1 cellular context compared by ENCODE assay signal in the genomic region with DNA sequence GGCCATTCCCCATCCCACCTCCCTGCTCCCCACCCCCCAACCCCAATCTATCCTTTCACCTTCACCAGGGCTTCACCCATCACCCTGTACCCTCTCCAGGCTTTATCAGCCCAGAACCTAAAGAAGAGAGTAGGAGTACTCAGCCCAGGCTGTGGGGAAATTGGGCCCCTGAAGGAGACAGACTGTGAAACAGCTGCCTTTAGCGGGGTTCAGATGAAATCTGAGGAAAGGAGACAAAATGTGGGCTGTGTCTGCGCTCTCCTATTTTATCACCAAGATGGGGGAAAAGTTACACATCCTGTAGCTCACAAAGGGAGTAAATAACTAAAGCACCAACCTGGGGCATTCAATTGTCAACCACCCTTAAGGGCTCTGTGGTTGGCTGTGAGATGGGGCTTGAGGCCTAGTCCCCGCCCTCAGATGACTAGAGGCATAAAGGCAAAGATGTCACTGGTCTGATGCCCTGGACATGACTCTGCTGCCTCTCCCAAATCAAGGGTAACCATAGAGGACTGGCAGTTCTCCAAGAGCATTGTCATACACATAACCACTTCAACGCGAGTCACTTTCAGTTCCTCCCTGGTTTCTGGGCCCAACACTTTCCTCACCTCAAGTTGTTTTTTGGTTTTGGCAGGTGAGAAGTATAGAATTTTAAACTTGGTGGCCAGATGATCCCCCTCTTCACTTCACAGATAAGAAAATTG.
TF ChIP-seq lines count a peak whose summit lies in the region.

No MANE protein-coding gene starts in this region.

TF ChIP-seq in GM23338, 12 proteins besides CTCF, POLR2A, EP300 and RAD21 (continued from another document):
- TF ChIP-seq POLR2AphosphoS5 (IDR thresholded peaks at IDR 0.05; ENCODE audit: low read depth) (no peak), ZNF331 (CRISPR knock-in tag; IDR thresholded peaks at IDR 0.05; ENCODE audit: low read depth) (no peak)
